ENCODE assay signal across 8 cellular contexts in the genomic region with DNA sequence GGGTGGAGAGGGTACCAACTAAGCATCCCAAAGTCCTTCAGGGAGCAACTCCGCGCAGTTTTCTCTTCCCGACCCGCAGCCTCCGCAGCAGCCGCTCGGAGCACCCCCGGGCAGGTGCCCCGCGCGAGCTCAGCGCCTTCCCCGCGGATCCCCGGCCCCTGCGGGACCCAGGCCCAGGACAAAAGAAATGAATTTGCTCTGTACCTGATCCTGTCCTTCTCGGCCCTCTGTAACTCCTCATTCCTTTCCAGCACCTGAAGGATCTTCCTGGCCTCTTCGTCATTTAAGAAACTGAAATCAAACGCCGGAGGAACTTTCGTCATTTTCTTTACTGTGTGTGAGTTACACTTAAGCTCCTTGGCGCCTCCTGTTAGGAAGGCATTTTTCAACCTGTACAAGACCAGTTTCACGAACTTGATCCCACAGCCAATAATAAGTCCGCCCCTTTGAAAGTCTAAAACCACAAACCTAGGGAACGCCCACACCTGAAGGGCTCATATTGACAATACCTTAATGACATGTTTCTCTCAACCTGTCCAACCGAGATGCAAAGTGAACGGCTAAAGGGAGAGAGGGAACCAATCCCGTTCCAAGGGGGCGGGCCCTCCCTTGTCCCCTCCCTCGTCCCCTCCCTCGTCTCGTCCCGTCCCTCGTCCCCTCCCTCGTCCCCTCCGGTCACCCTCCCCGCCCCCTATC. TPM values are rescaled to one million over a fixed set of nuclear protein-coding genes. Genes with fewer than 3 reads are reported as not detected.
DNase-seq lines count a peak whose midpoint lies in the region; ATAC-seq and TF ChIP-seq lines count a peak whose summit lies in the region.

A gene with protein sequence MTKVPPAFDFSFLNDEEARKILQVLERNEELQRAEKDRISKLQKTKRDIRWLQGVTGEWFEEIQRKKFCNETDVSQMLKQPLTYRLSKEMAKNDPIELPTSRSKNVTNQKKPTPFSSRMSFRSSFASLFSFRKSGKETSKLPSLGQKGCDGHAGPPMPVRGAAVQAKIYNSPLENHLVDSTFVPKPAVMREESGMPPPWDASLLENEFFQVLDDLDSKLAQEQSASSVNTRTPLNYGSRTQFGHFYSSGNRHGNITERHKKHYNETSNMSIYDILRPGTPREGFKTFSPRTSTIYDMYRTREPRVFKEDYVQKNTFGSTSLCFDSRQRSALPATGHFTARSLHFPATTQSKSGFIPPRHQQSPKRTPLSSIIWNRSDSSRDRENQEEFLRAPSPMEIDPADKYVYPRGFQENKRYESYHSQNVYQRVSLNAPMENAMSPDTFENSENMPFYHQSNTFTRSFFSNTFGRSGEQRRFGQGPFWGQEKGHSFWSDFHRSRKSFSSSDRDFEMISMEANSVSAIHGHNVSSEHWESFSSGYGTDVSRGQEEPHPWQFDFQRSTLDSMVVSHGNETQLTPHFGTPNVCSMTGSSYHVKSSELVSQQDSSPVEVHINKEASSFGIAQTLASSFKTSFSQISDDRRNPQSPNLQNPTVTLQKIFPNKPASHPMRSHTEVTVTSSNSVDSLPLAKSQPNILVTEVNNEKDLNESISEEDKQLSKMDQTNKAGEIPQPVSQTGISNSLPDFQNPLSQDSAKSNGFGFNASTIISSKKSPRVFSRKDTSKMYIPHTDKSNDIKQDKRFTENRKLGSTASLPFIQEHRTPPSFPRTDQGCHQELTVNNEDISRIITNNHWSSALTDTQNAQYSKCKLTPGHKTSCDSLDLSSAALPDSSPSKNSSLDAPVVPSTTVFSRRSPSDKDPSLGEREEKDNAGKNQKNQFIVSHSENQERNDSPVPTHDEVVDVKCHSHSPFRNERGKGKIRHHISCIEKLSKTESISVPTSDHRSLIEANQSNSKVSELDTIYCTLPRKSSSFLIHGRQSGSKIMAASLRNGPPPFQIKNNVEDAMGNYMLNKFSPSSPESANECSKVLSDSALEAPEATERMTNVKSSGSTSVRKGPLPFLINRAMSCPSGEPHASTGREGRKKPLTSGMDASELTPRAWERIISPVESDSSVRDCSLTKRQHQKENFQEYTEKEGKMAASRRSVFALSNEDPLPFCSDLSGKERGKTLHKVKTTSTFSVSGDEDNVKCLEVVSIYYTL (N-terminal part only) (minus strand): TSS at position 555 of the 696 bp plus-strand sequence. CDS start 232 bp downstream, at position 323.

- WGBS in esophagus muscularis mucosa = 1% methylated on average over 33 of the region's 37 CpGs

- no TSS peak for BruUV-seq in PC-3 (replicated peaks; lab: Mats Ljungman, UMichigan)

- H3K36me3 ChIP-seq in PC-3 (ENCODE audit: low read depth, low read length) (no peaks in the 10 kb centered on the region), esophagus muscularis mucosa (no peaks in the 10 kb centered on the region), mucosa of rectum (ENCODE audit: control insufficient read depth in 2 of 2, insufficient read depth in 2 of 2, low read length in 2 of 2) (no peaks in the 10 kb centered on the region)

- peak within 1 kb of the TSS in 2 of 3 donors; percentile 80 to 91 for H3K27ac Mint-ChIP-seq in IgD-negative memory B cell

- CTCF ChIA-PET in PC-3 (lab: Charles Lee) = no interaction called here

- peaks cover 46% of the 10 kb centered on the region for H3K79me2 ChIP-seq in PC-3 (ENCODE audit: low read length)

- H2AFZ ChIP-seq in PC-3 (ENCODE audit: low read length) = peak within 1 kb of the TSS; percentile 87

- H3K27me3 Mint-ChIP-seq in IgD-negative memory B cell = peaks cover 28% of the 10 kb centered on the region
- peaks cover 8% of the 10 kb centered on the region for H3K27me3 Mint-ChIP-seq in activated T-cell treated with anti-CD3 and anti-CD28 coated beads, Interleukin-2, amount 50 U/mL, for 4 hours (ENCODE audit: low read depth)

- TF ChIP-seq EP300 in esophagus muscularis mucosa (IDR thresholded peaks at IDR 0.05) = no peak

- H3K4me3 Mint-ChIP-seq in IgD-negative memory B cell = peak within 1 kb of the TSS; percentile 94 to 99 (median 96)
- H3K4me3 Mint-ChIP-seq in activated T-cell treated with anti-CD3 and anti-CD28 coated beads, Interleukin-2, amount 50 U/mL, for 4 hours = peak within 1 kb of the TSS; percentile 88

- H4K20me1 ChIP-seq in PC-3 (ENCODE audit: low read length) = 0 out of 2 replicates have a peak, but pooled peaks cover 5% of the 10 kb centered on the region

- ATAC-seq in GM21619 (IDR thresholded peaks at IDR 0.05; ENCODE audit: unreplicated experiment) = peak; percentile 97
- ATAC-seq in PC-3 = peak; percentile 94
- peak; percentile 90 to 94 for ATAC-seq in activated T-cell treated with anti-CD3 and anti-CD28 coated beads, Interleukin-2, amount 50 U/mL, for 4 hours

- TF ChIP-seq POLR2A in esophagus muscularis mucosa (IDR thresholded peaks at IDR 0.05; ENCODE audit: low read depth) = no peak

- peak; percentile 38 for DNase-seq in DMS 273 treated with DMSO at 0.1 percent for 48 hours (lab: John Stamatoyannopoulos, UW)
- peak; percentile 99 for DNase-seq in PC-3
- DNase-seq in activated T-cell treated with anti-CD3 and anti-CD28 coated beads, Interleukin-2, amount 50 U/mL, for 4 hours = peak; percentile 86
- DNase-seq in esophagus muscularis mucosa (ENCODE audit: extremely low spot score) = peak; percentile 95
- DNase-seq in stimulated activated CD8-positive, alpha-beta memory T cell treated with anti-CD3 and anti-CD28 coated beads, Interleukin-4, amount 100 ng/mL, for 4 hours (ENCODE audit: low read depth in 2 of 2, low spot score in 1 of 2) = peak; percentile 70 to 74

- H3K4me1 ChIP-seq in PC-3 (ENCODE audit: insufficient read depth, low read length) (peaks cover 19% of the 10 kb centered on the region), esophagus muscularis mucosa (peaks cover 0 to 17% (median 10%) of the 10 kb centered on the region in 4 donors), mucosa of rectum (ENCODE audit: control insufficient read depth in 2 of 2, insufficient read depth in 2 of 2, low read length in 2 of 2) (peaks cover 12 to 17% of the 10 kb centered on the region in 2 donors)

- H3K9ac ChIP-seq in PC-3 (ENCODE audit: low read length) = peak within 1 kb of the TSS; percentile 84
- peak within 1 kb of the TSS; percentile 91 to 94 for H3K9ac ChIP-seq in mucosa of rectum (ENCODE audit: low read depth in 1 of 2, low read length in 2 of 2)

- H3K4me3 ChIP-seq in PC-3 (ENCODE audit: low read length) (peak within 1 kb of the TSS; percentile 88), esophagus muscularis mucosa (peak within 1 kb of the TSS; percentile 66 to 70 (median 68)), mucosa of rectum (ENCODE audit: low read length in 2 of 2) (peak within 1 kb of the TSS; percentile 89 to 92)

- peak within 1 kb of the TSS; percentile 85 for H3K27ac ChIP-seq in PC-3 (ENCODE audit: low read length)
- H3K27ac ChIP-seq in esophagus muscularis mucosa (replicated peaks in 1 of 4) = peak within 1 kb of the TSS; percentile 28 to 60 (median 38)
- peak within 1 kb of the TSS; percentile 91 to 92 for H3K27ac ChIP-seq in mucosa of rectum (ENCODE audit: low read depth in 2 of 2, low read length in 2 of 2)

- H3K9me3 ChIP-seq in PC-3 (ENCODE audit: low read length) = no peaks in the 10 kb centered on the region
- H3K9me3 ChIP-seq in esophagus muscularis mucosa = no peaks in the 10 kb centered on the region
- H3K9me3 ChIP-seq in mucosa of rectum (ENCODE audit: control insufficient read depth in 2 of 2, low read length in 2 of 2) = no peaks in the 10 kb centered on the region

- peak within 1 kb of the TSS; percentile 95 for H3K4me2 ChIP-seq in PC-3 (ENCODE audit: low read length)

- H3F3A ChIP-seq in PC-3 (ENCODE audit: low read length, unreplicated experiment) = no peaks in the 10 kb centered on the region

- POLR2A ChIA-PET in PC-3 (lab: Charles Lee; ENCODE audit: unreplicated experiment) = interaction anchor here (0.6 to 0.8 kb wide), 2 partner anchors 19 to 25 kb away, joined by 3 to 5 read pairs; no protein-coding TSS in a partner anchor

- intact Hi-C loops in PC-3 (cut with micrococcal nuclease) (loop anchor here (1.0 to 5.0 kb wide), 6 partner anchors 13 to 371 kb away; a partner anchor contains a TSS), esophagus muscularis mucosa (cut with DNase I) (loop anchor here (10.0 kb wide), 1 partner anchor 99 kb away; a partner anchor contains a TSS)

- peaks cover 8 to 14% (median 9%) of the 10 kb centered on the region in 3 donors for H3K4me1 Mint-ChIP-seq in IgD-negative memory B cell
- H3K4me1 Mint-ChIP-seq in activated T-cell treated with anti-CD3 and anti-CD28 coated beads, Interleukin-2, amount 50 U/mL, for 4 hours (ENCODE audit: low read depth) = peaks cover 20% of the 10 kb centered on the region

- H3K27me3 ChIP-seq in PC-3 (ENCODE audit: low read length) = no peaks in the 10 kb centered on the region
- H3K27me3 ChIP-seq in esophagus muscularis mucosa = peaks cover 0 to 12% (median 2%) of the 10 kb centered on the region in 4 donors
- no peaks in the 10 kb centered on the region for H3K27me3 ChIP-seq in mucosa of rectum (ENCODE audit: control insufficient read depth in 2 of 2, insufficient read depth in 2 of 2, low read length in 2 of 2)

- peaks cover 2% of the 10 kb centered on the region for H3K36me3 Mint-ChIP-seq in IgD-negative memory B cell
- no peaks in the 10 kb centered on the region for H3K36me3 Mint-ChIP-seq in activated T-cell treated with anti-CD3 and anti-CD28 coated beads, Interleukin-2, amount 50 U/mL, for 4 hours (ENCODE audit: insufficient read depth)

- H3K9me3 Mint-ChIP-seq in IgD-negative memory B cell = no peaks in the 10 kb centered on the region
- no peaks in the 10 kb centered on the region for H3K9me3 Mint-ChIP-seq in activated T-cell treated with anti-CD3 and anti-CD28 coated beads, Interleukin-2, amount 50 U/mL, for 4 hours

- no peaks in the 10 kb centered on the region for H3K9me2 ChIP-seq in PC-3 (replicated peaks; ENCODE audit: low read length)

- TF ChIP-seq CTCF in PC-3 (conservative IDR thresholded peaks at IDR 0.05; ENCODE audit: low read depth, low read length) = peak; percentile 44; the same call in 1 of the 2 replicates
- no peak for TF ChIP-seq CTCF in esophagus muscularis mucosa (IDR thresholded peaks at IDR 0.05)

RNA-seq across cellular contexts. Expression of the gene that starts here (rescaled TPM):
- 0.05 TPM for polyA plus RNA-seq in IgD-negative memory B cell
- total RNA-seq in PC-3 (2014; rRNA removed) = 13.5 and 14.1 TPM in 2 replicates
- total RNA-seq in activated T-cell treated with anti-CD3 and anti-CD28 coated beads, Interleukin-2, amount 50 U/mL, for 4 hours = 1 to 10 TPM in 1 of 3 donors, under 1 TPM in 2; 0.71 to 1.0 (median 0.79) TPM
- 1 to 10 TPM; 1.4 to 1.8 (median 1.6) TPM for total RNA-seq in esophagus muscularis mucosa

Comparison
In these comparisons a context has a peak if more than half of its experiments do, and no peak if none do; other contexts are left out.
1. Peak in every context shown above with its lines: DNase-seq, ATAC-seq, H3K4me3 ChIP-seq and H3K27ac ChIP-seq.
2. DNase-seq: peak in every context shown above with its lines; median percentile 99 in PC-3; 95 in esophagus muscularis mucosa; 86 in activated T-cell treated with anti-CD3 and anti-CD28 coated beads, Interleukin-2, amount 50 U/mL, for 4 hours; 72 in stimulated activated CD8-positive, alpha-beta memory T cell treated with anti-CD3 and anti-CD28 coated beads, Interleukin-4, amount 100 ng/mL, for 4 hours; 38 in DMS 273 treated with DMSO at 0.1 percent for 48 hours.
3. H3K27ac ChIP-seq: peak in every context shown above with its lines; median percentile 92 in mucosa of rectum; 85 in PC-3; 38 in esophagus muscularis mucosa.